Comparison of ENCODE assay signal across 8 cellular contexts in the genomic region with DNA sequence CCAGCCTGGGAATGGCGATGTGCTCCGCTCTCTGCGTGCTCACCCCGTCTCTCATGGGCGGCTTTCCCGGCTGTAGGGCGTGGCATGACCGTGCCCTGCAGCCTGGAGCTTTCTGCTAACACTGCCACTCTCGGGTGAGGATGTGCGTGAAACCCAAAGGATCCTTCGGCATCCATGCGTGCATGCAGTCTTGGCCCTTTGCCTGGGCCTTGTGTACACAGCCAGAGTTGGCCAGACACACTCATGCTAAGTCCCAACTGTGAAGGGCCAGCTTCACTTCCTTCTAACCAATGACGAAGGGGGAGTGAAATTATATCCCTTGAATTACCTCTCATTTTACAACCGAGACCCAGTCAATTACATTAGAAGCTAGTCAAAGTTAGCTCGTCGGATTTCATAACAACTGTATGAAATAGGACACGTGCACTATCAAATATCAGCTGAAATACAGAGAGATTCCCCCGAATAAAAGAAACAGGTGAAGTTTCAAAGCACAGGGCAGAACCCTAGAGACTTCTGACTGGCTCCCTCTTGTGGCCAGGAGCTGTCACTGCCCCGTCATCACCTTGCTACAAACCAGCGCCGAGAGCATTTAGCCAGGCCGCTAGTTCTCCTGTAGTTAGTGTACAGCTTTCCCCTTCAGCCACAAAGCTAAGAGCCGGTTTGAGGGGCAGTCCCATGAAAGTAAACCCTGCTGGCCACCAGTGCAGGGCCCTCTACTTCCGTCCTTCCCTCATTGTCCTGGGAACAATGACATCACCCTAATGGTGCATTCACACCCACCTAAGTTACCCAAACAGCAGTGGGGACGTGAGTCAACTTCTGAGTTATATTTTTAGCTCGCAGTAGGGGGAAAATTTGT.
A peak's percentile ranks its signal among the peaks of the same experiment; 100 is the strongest.
DNase-seq lines count a peak whose midpoint lies in the region; ATAC-seq and TF ChIP-seq lines count a peak whose summit lies in the region.

No MANE protein-coding gene starts in this region.

- peak overlapping the region in 1 of 2 donors; percentile 15 for H3K9ac ChIP-seq in mucosa of rectum (ENCODE audit: low read depth in 1 of 2, low read length in 2 of 2)

- TF ChIP-seq CTCF in endothelial cell (IDR thresholded peaks at IDR 0.05; ENCODE audit: unreplicated experiment) = peak; percentile 80

- H3K4me3 ChIP-seq in mucosa of rectum (ENCODE audit: low read length in 2 of 2) = peak overlapping the region; percentile 14 to 21

- H3K36me3 Mint-ChIP-seq in endothelial cell (ENCODE audit: low read depth, unreplicated experiment) = no peaks in the 10 kb centered on the region

- peaks cover 0 to 2% of the 10 kb centered on the region in 2 donors for H3K4me1 ChIP-seq in mucosa of rectum (ENCODE audit: control insufficient read depth in 2 of 2, insufficient read depth in 2 of 2, low read length in 2 of 2)

- peaks cover 9% of the 10 kb centered on the region for H3K27me3 Mint-ChIP-seq in endothelial cell (ENCODE audit: unreplicated experiment)

- H3K4me1 Mint-ChIP-seq in endothelial cell (ENCODE audit: unreplicated experiment) = peaks cover 7% of the 10 kb centered on the region

- peak; percentile 63 for ATAC-seq in GM19468 (IDR thresholded peaks at IDR 0.05; ENCODE audit: extremely low read depth, unreplicated experiment)

- H3K27me3 ChIP-seq in mucosa of rectum (ENCODE audit: control insufficient read depth in 2 of 2, insufficient read depth in 2 of 2, low read length in 2 of 2) = peaks cover 0 to 2% of the 10 kb centered on the region in 2 donors

- H3K27ac ChIP-seq in mucosa of rectum (ENCODE audit: low read depth in 2 of 2, low read length in 2 of 2) = no peak overlapping the region

- H3K4me3 Mint-ChIP-seq in endothelial cell (ENCODE audit: unreplicated experiment) = no peak overlapping the region

- DNase-seq in COLO668 (lab: John Stamatoyannopoulos, UW; ENCODE audit: unreplicated experiment) (peak; percentile 87), HK-2 (ENCODE audit: unreplicated experiment) (peak; percentile 80), NCI-H82 treated with DMSO at 0.1 percent for 48 hours (lab: John Stamatoyannopoulos, UW; ENCODE audit: unreplicated experiment) (peak; percentile 50), endothelial cell (ENCODE audit: low spot score) (peak; percentile 71)
- DNase-seq in activated CD8-positive, alpha-beta memory T cell treated with anti-CD3 and anti-CD28 coated beads for 1 hour (ENCODE audit: extremely low read depth in 1 of 2, low read depth in 1 of 2) = peak; percentile 12 to 53
- peak; percentile 33 to 50 for DNase-seq in stimulated activated CD8-positive, alpha-beta memory T cell treated with anti-CD3 and anti-CD28 coated beads, Interleukin-7, amount 100 ng/mL, for 48 hours (ENCODE audit: extremely low read depth in 1 of 2, low read depth in 1 of 2)

- H3K9me3 ChIP-seq in mucosa of rectum (ENCODE audit: control insufficient read depth in 2 of 2, low read length in 2 of 2) = no peaks in the 10 kb centered on the region

- H3K9me3 Mint-ChIP-seq in endothelial cell (ENCODE audit: unreplicated experiment) = no peaks in the 10 kb centered on the region

- no peak overlapping the region for H3K27ac Mint-ChIP-seq in endothelial cell (ENCODE audit: unreplicated experiment)

- no peaks in the 10 kb centered on the region for H3K36me3 ChIP-seq in mucosa of rectum (ENCODE audit: control insufficient read depth in 2 of 2, insufficient read depth in 2 of 2, low read length in 2 of 2)

Comparison
In these comparisons a context has a peak if more than half of its experiments do, and no peak if none do; other contexts are left out.
1. DNase-seq: peak in every context shown above with its lines; median percentile 87 in COLO668; 80 in HK-2; 71 in endothelial cell; 50 in NCI-H82 treated with DMSO at 0.1 percent for 48 hours; 42 in stimulated activated CD8-positive, alpha-beta memory T cell treated with anti-CD3 and anti-CD28 coated beads, Interleukin-7, amount 100 ng/mL, for 48 hours; 32 in activated CD8-positive, alpha-beta memory T cell treated with anti-CD3 and anti-CD28 coated beads for 1 hour.